Comparison of ENCODE assay signal across 17 cellular contexts in genomic region chr1:55626326-55626725, GRCh38.
"Had no signal": no experiment of that assay in that cellular context is flagged by ENCODE, and none has a peak within 500 bp of the region (broad histone marks: within the 10 kb centered on the region; RNA-seq: fewer than 3 reads in every experiment).

No MANE protein-coding gene starts in this region.

- H3K4me3 ChIP-seq: adrenal gland, dorsolateral prefrontal cortex, suprapubic skin, transverse colon had no signal

- H3K27ac ChIP-seq: adrenal gland, dorsolateral prefrontal cortex, epithelial cell of prostate, suprapubic skin, transverse colon had no signal

- H3K9me3 ChIP-seq: adrenal gland, transverse colon had no signal

- H3K36me3 ChIP-seq: adrenal gland, suprapubic skin, transverse colon had no signal

- H3K27me3 ChIP-seq: adrenal gland, suprapubic skin, transverse colon had no signal

- H3K4me1 ChIP-seq: adrenal gland, suprapubic skin, transverse colon had no signal

- DNase-seq: activated CD4-positive, alpha-beta T cell treated with anti-CD3 and anti-CD28 coated beads, Interleukin-2, amount 10 ng/mL, durations not matched to agents 24 days and 14 days; activated CD8-positive, alpha-beta memory T cell treated with anti-CD3 and anti-CD28 coated beads, Interleukin-2, amount 50 U/mL, for 4 hours; activated effector memory CD4-positive, alpha-beta T cell treated with Interleukin-2 at 50 U/mL for 16 hours; activated T-cell treated with anti-CD3 and anti-CD28 coated beads, Interleukin-2, amount 50 U/mL, for 4 hours; adrenal gland; central memory CD4-positive, alpha-beta T cell; dorsolateral prefrontal cortex; foreskin melanocyte; head of caudate nucleus; nephron progenitor cell; nucleus accumbens; posterior cingulate gyrus; retina; stimulated activated naive CD8-positive, alpha-beta T cell treated with anti-CD3 and anti-CD28 coated beads, Interleukin-15, amount 100 ng/mL, for 72 hours; transverse colon had no signal
